In genomic region chr3:134527037-134527436, GRCh38 we compare ENCODE assay signal across 12 cellular contexts. TPM values are rescaled to one million over a fixed set of nuclear protein-coding genes. Genes with fewer than 3 reads are reported as not detected.
A peak's percentile ranks its signal among the peaks of the same experiment; 100 is the strongest.
DNase-seq lines count a peak whose midpoint lies in the region; ATAC-seq and TF ChIP-seq lines count a peak whose summit lies in the region.
"Had no signal": no experiment of that assay in that cellular context is flagged by ENCODE, and none has a peak within 500 bp of the region (broad histone marks: within the 10 kb centered on the region; RNA-seq: fewer than 3 reads in every experiment).

No MANE protein-coding gene starts in this region.

- peaks cover 44% of the 10 kb centered on the region for H3K36me3 Mint-ChIP-seq in activated CD4-positive, alpha-beta T cell treated with anti-CD3 and anti-CD28 coated beads for 36 hours (ENCODE audit: low read depth)
- H3K36me3 Mint-ChIP-seq in endodermal cell (ENCODE audit: low read depth) = peaks cover 26% of the 10 kb centered on the region
- H3K36me3 Mint-ChIP-seq: stimulated activated effector memory CD8-positive, alpha-beta T cell treated with anti-CD3 and anti-CD28 coated beads, Interleukin-12 subunit alpha, Interleukin-12 subunit beta, amount 100 ng/mL, for 72 hours had no signal

- H3K9me3 Mint-ChIP-seq in activated CD4-positive, alpha-beta T cell treated with anti-CD3 and anti-CD28 coated beads for 36 hours (ENCODE audit: low read depth) = peaks cover 43% of the 10 kb centered on the region
- H3K9me3 Mint-ChIP-seq in endodermal cell = peaks cover 36% of the 10 kb centered on the region

- H3K9me3 ChIP-seq in endodermal cell (ENCODE audit: control insufficient read depth, low read length) = peaks cover 37% of the 10 kb centered on the region

- POLR2A ChIA-PET in activated CD4-positive, alpha-beta T cell treated with anti-CD3 and anti-CD28 coated beads for 36 hours (lab: Charles Lee) = no interaction called here

- H3K27me3 ChIP-seq in endodermal cell (ENCODE audit: control insufficient read depth, insufficient read depth, low read length, poor library complexity, severe bottlenecking) = no peaks in the 10 kb centered on the region
- H3K27me3 ChIP-seq: ovary had no signal

- H3K4me3 ChIP-seq in endodermal cell (ENCODE audit: low read length) (no peak overlapping the region), retinal pigment epithelial cell (ENCODE audit: low read length) (no peak overlapping the region)
- H3K4me3 ChIP-seq: ovary had no signal

- no peak overlapping the region for H3K27ac Mint-ChIP-seq in activated CD4-positive, alpha-beta T cell treated with anti-CD3 and anti-CD28 coated beads for 36 hours
- H3K27ac Mint-ChIP-seq in endodermal cell = no peak overlapping the region
- H3K27ac Mint-ChIP-seq: activated T-cell treated with anti-CD3 and anti-CD28 coated beads, Interleukin-2, amount 50 U/mL, for 24 hours; stimulated activated effector memory CD8-positive, alpha-beta T cell treated with anti-CD3 and anti-CD28 coated beads, Interleukin-12 subunit alpha, Interleukin-12 subunit beta, amount 100 ng/mL, for 72 hours had no signal

- ATAC-seq in activated CD4-positive, alpha-beta T cell treated with anti-CD3 and anti-CD28 coated beads for 36 hours = peak; percentile 51
- no peak for ATAC-seq in GM21529 (IDR thresholded peaks at IDR 0.05; ENCODE audit: unreplicated experiment)
- no peak for ATAC-seq in HG03432 (IDR thresholded peaks at IDR 0.05; ENCODE audit: unreplicated experiment)
- ATAC-seq: stimulated activated effector memory CD8-positive, alpha-beta T cell treated with anti-CD3 and anti-CD28 coated beads, Interleukin-12 subunit alpha, Interleukin-12 subunit beta, amount 100 ng/mL, for 72 hours had no signal

- DNase-seq in activated CD4-positive, alpha-beta T cell treated with anti-CD3 and anti-CD28 coated beads for 36 hours = peak; percentile 49
- DNase-seq in activated CD4-positive, alpha-beta T cell treated with anti-CD3 and anti-CD28 coated beads for 1 hour = no peak
- DNase-seq in Kasumi-1 (lab: John Stamatoyannopoulos, UW) = peak; percentile 3 to 16
- DNase-seq in endodermal cell = peak; percentile 85
- no peak for DNase-seq in retinal pigment epithelial cell (ENCODE audit: low read depth)
- no peak for DNase-seq in DMS153 treated with DMSO at 0.1 percent for 48 hours (lab: John Stamatoyannopoulos, UW; ENCODE audit: unreplicated experiment)
- DNase-seq: activated T-cell treated with anti-CD3 and anti-CD28 coated beads, Interleukin-2, amount 50 U/mL, for 24 hours; ovary had no signal

- no peak overlapping the region for H3K9ac ChIP-seq in endodermal cell (ENCODE audit: extremely low read depth, low read length, poor library complexity, severe bottlenecking)

- intact Hi-C loops in activated CD4-positive, alpha-beta T cell treated with anti-CD3 and anti-CD28 coated beads for 36 hours (cut with DNase I, micrococcal nuclease) = no loop called here

- H3K27me3 Mint-ChIP-seq in activated CD4-positive, alpha-beta T cell treated with anti-CD3 and anti-CD28 coated beads for 36 hours = no peaks in the 10 kb centered on the region
- H3K27me3 Mint-ChIP-seq in endodermal cell (ENCODE audit: insufficient read depth) = no peaks in the 10 kb centered on the region
- H3K27me3 Mint-ChIP-seq: activated T-cell treated with anti-CD3 and anti-CD28 coated beads, Interleukin-2, amount 50 U/mL, for 24 hours had no signal

- WGBS in endodermal cell (ENCODE audit: insufficient coverage in 1 of 2, insufficient read length in 1 of 2), 2 experiments = 89% methylated on average over 4 of the region's 4 CpGs; no CpG with 5 or more reads in 1 of the 2 experiments

- CTCF ChIA-PET in activated CD4-positive, alpha-beta T cell treated with anti-CD3 and anti-CD28 coated beads for 36 hours (lab: Charles Lee) = interaction anchor here (1.2 to 1.6 kb wide), 2 partner anchors 9 to 12 kb away, joined by 3 to 5 read pairs; no protein-coding TSS in a partner anchor

- no peaks in the 10 kb centered on the region for H3K4me1 ChIP-seq in endodermal cell (ENCODE audit: control insufficient read depth, insufficient read depth, low read length)

- H3K27ac ChIP-seq in endodermal cell (ENCODE audit: low read depth, low read length) = no peak overlapping the region
- H3K27ac ChIP-seq: ovary, RWPE1 had no signal

- peaks cover 2% of the 10 kb centered on the region for H3K4me1 Mint-ChIP-seq in activated CD4-positive, alpha-beta T cell treated with anti-CD3 and anti-CD28 coated beads for 36 hours
- H3K4me1 Mint-ChIP-seq in endodermal cell = peaks cover 5% of the 10 kb centered on the region

- H3K36me3 ChIP-seq in endodermal cell (ENCODE audit: control insufficient read depth, insufficient read depth, low read length) = no peaks in the 10 kb centered on the region
- H3K36me3 ChIP-seq: ovary had no signal

- H3K4me3 Mint-ChIP-seq in activated CD4-positive, alpha-beta T cell treated with anti-CD3 and anti-CD28 coated beads for 36 hours = no peak overlapping the region
- H3K4me3 Mint-ChIP-seq in endodermal cell = no peak overlapping the region
- H3K4me3 Mint-ChIP-seq: activated T-cell treated with anti-CD3 and anti-CD28 coated beads, Interleukin-2, amount 50 U/mL, for 24 hours; stimulated activated effector memory CD8-positive, alpha-beta T cell treated with anti-CD3 and anti-CD28 coated beads, Interleukin-12 subunit alpha, Interleukin-12 subunit beta, amount 100 ng/mL, for 72 hours had no signal

- TF ChIP-seq CTCF in endodermal cell (conservative IDR thresholded peaks at IDR 0.05) = peak; percentile 81
- TF ChIP-seq CTCF in retinal pigment epithelial cell (conservative IDR thresholded peaks at IDR 0.05; ENCODE audit: low read depth, low read length) = peak; percentile 44

RNA-seq across cellular contexts. Expression of gene CEP63, which starts 41.2 kb away (rescaled TPM):
- total RNA-seq in activated CD4-positive, alpha-beta T cell treated with anti-CD3 and anti-CD28 coated beads for 36 hours = 10 to 100 TPM; 21.3 to 25.9 TPM
- total RNA-seq in endodermal cell = 10 to 100 TPM; 21.2 to 33.0 TPM
- polyA plus RNA-seq in endodermal cell (2013, experiment 1 of 2) = 28.7 TPM
- 30.2 TPM for polyA plus RNA-seq in endodermal cell (2013, experiment 2 of 2)

RNA-seq across cellular contexts. Expression of gene ANAPC13, which starts 41.3 kb away (rescaled TPM):
- total RNA-seq in activated CD4-positive, alpha-beta T cell treated with anti-CD3 and anti-CD28 coated beads for 36 hours = 10 to 100 TPM; 35.9 to 39.7 TPM
- 10 to 100 TPM; 28.6 to 29.3 TPM for total RNA-seq in endodermal cell
- polyA plus RNA-seq in endodermal cell (2013, experiment 1 of 2) = 86.7 TPM
- polyA plus RNA-seq in endodermal cell (2013, experiment 2 of 2) = 81.0 TPM

Comparison
In these comparisons a context has a peak if more than half of its experiments do, and no peak if none do; other contexts are left out.
1. DNase-seq: peak in activated CD4-positive, alpha-beta T cell treated with anti-CD3 and anti-CD28 coated beads for 36 hours (single experiment), Kasumi-1 (2 of 2) and endodermal cell (single experiment); none in activated CD4-positive, alpha-beta T cell treated with anti-CD3 and anti-CD28 coated beads for 1 hour (single experiment), retinal pigment epithelial cell (single experiment) and DMS153 treated with DMSO at 0.1 percent for 48 hours (single experiment).